9 cellular contexts compared by ENCODE assay signal in the genomic region with DNA sequence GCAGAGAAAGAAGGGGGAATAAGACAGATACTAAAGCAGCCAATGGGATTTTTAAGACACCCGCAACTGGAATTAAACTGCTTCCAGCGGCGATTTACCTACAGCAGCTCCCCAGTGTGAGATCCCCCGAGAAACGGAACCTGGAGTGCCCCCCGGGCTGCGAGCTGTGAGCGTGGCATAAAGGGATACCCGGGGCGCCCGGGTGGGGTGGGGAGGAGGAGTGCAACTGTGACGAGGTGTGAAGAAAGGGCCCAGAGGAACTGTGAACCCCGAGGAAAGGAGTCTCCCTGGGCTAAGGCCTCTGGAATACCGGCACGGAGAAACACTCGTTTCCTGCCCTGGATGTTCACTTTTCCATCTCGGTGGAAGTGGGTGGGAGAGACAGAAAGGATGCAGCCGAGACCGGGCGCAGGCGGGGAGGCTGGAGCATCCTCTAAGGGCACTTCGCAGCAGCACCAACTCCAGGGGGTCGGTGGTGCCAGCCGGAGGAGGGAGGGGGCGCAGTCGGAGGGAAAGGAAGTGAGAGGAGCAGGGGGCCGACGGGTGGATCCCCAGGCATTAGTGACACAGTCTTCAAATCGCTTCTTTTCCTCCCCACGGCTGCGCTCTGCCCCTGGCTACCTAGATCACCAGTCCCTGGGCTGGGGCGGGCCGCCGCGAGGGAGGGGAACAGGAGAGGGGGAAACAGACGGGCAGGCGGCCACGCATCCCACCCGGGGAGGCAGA. TPM values are rescaled to one million over a fixed set of nuclear protein-coding genes. Genes with fewer than 3 reads are reported as not detected.
DNase-seq lines count a peak whose midpoint lies in the region; ATAC-seq and TF ChIP-seq lines count a peak whose summit lies in the region.
"Not testable (repeated sequence)": the region's sequence is repeated elsewhere in the genome, so short reads cannot be mapped to it uniquely, and the experiment has no call there.
"Had no signal": no experiment of that assay in that cellular context is flagged by ENCODE, and none has a peak within 500 bp of the region (broad histone marks: within the 10 kb centered on the region; RNA-seq: fewer than 3 reads in every experiment).

No MANE protein-coding gene starts in this region.

- H3K4me3 ChIP-seq in Caco-2 (ENCODE audit: low read depth, low read length); mucosa of descending colon; upper lobe of right lung: not testable (repeated sequence)
- H3K4me3 ChIP-seq in coronary artery, result peak overlapping the region; percentile 94
- H3K4me3 ChIP-seq in left ventricle myocardium inferior, result peak overlapping the region; percentile 70
- H3K4me3 ChIP-seq in prostate gland, result peak overlapping the region; percentile 34 to 53

- H3K27me3 ChIP-seq in Caco-2 (replicated peaks; ENCODE audit: control insufficient read depth, insufficient read depth, low read length); prostate gland (replicated peaks; ENCODE audit: insufficient read depth): not testable (repeated sequence)
- H3K27me3 ChIP-seq in left ventricle myocardium inferior (ENCODE audit: low read depth), result peaks cover 20% of the 10 kb centered on the region
- peaks cover 20% of the 10 kb centered on the region for H3K27me3 ChIP-seq in upper lobe of right lung

- H3K27ac ChIP-seq in coronary artery (peak overlapping the region in 1 of 2 donors; percentile 84), prostate gland (peak overlapping the region; percentile 56 to 65)
- H3K27ac ChIP-seq in left ventricle myocardium inferior (replicated peaks); upper lobe of right lung: not testable (repeated sequence)

- H3K4me3 Mint-ChIP-seq in Caco-2 (ENCODE audit: unreplicated experiment), result peak overlapping the region; percentile 29
- peak overlapping the region; percentile 69 for H3K4me3 Mint-ChIP-seq in activated T-cell treated with anti-CD3 and anti-CD28 coated beads, Interleukin-2, amount 50 U/mL, for 4 hours

- not testable (repeated sequence) for H3K4me1 Mint-ChIP-seq in Caco-2 (ENCODE audit: low read depth, unreplicated experiment)
- peaks cover 11% of the 10 kb centered on the region for H3K4me1 Mint-ChIP-seq in activated T-cell treated with anti-CD3 and anti-CD28 coated beads, Interleukin-2, amount 50 U/mL, for 4 hours (ENCODE audit: low read depth)

- TF ChIP-seq CTCF in Caco-2 (IDR thresholded peaks at IDR 0.05; ENCODE audit: insufficient read depth in 1 of 2, low read depth in 1 of 2, low read length in 1 of 2, severe bottlenecking in 1 of 2, unreplicated experiment in 1 of 2); coronary artery (IDR thresholded peaks at IDR 0.05); left ventricle myocardium inferior (IDR thresholded peaks at IDR 0.05; ENCODE audit: borderline replicate concordance); mucosa of descending colon (IDR thresholded peaks at IDR 0.05); prostate gland (IDR thresholded peaks at IDR 0.05); upper lobe of right lung (IDR thresholded peaks at IDR 0.05): not testable (repeated sequence)

- H3K36me3 Mint-ChIP-seq in Caco-2 (ENCODE audit: insufficient read depth, unreplicated experiment); activated T-cell treated with anti-CD3 and anti-CD28 coated beads, Interleukin-2, amount 50 U/mL, for 4 hours (ENCODE audit: insufficient read depth): not testable (repeated sequence)

- H3K27ac Mint-ChIP-seq in Caco-2 (ENCODE audit: unreplicated experiment), result not testable (repeated sequence)

- not testable (repeated sequence) for DNase-seq in Caco-2; activated T-cell treated with anti-CD3 and anti-CD28 coated beads, Interleukin-2, amount 50 U/mL, for 4 hours; coronary artery (ENCODE audit: low spot score); left ventricle myocardium inferior; mucosa of descending colon; prostate gland (ENCODE audit: low spot score); upper lobe of right lung
- peak in 2 of 3 experiments; percentile 26 to 45 for DNase-seq in NCI-H1417 (lab: John Stamatoyannopoulos, UW)

- not testable (repeated sequence) for H3K9me3 Mint-ChIP-seq in Caco-2 (ENCODE audit: unreplicated experiment); activated T-cell treated with anti-CD3 and anti-CD28 coated beads, Interleukin-2, amount 50 U/mL, for 4 hours

- H3K27me3 Mint-ChIP-seq in Caco-2 (ENCODE audit: insufficient read depth, unreplicated experiment), result peaks cover 20% of the 10 kb centered on the region
- H3K27me3 Mint-ChIP-seq in activated T-cell treated with anti-CD3 and anti-CD28 coated beads, Interleukin-2, amount 50 U/mL, for 4 hours (ENCODE audit: low read depth), result peaks cover 19% of the 10 kb centered on the region

- H3K36me3 ChIP-seq in Caco-2 (ENCODE audit: control insufficient read depth, insufficient read depth, low read length); left ventricle myocardium inferior; mucosa of descending colon (ENCODE audit: low read depth); prostate gland; upper lobe of right lung: not testable (repeated sequence)

- 24% methylated on average over 12 of the region's 39 CpGs for WGBS in prostate gland

- CTCF ChIA-PET in Caco-2 (lab: Charles Lee), result not testable (repeated sequence)

- H3K9me3 ChIP-seq in Caco-2; left ventricle myocardium inferior (replicated peaks); mucosa of descending colon; prostate gland; upper lobe of right lung: not testable (repeated sequence)

- TF ChIP-seq POLR2A in prostate gland (IDR thresholded peaks at IDR 0.05), result not testable (repeated sequence)

- H3K4me1 ChIP-seq in Caco-2; mucosa of descending colon (ENCODE audit: low read depth); prostate gland (replicated peaks); upper lobe of right lung: not testable (repeated sequence)
- H3K4me1 ChIP-seq in left ventricle myocardium inferior, result peaks cover 14% of the 10 kb centered on the region

- BruUV-seq in Caco-2 (replicated peaks; lab: Mats Ljungman, UMichigan), result not testable (repeated sequence)

- intact Hi-C loops in Caco-2 (cut with micrococcal nuclease; ENCODE audit: unreplicated experiment); left ventricle myocardium inferior (cut with micrococcal nuclease); mucosa of descending colon (cut with DNase I, micrococcal nuclease); prostate gland (cut with DNase I); upper lobe of right lung (cut with DNase I): not testable (repeated sequence)

- POLR2A ChIA-PET in Caco-2 (lab: Charles Lee), result not testable (repeated sequence)

- not testable (repeated sequence) for ATAC-seq in activated T-cell treated with anti-CD3 and anti-CD28 coated beads, Interleukin-2, amount 50 U/mL, for 4 hours
- ATAC-seq in mucosa of descending colon (peak; percentile 8), upper lobe of right lung (peak; percentile 39)

RNA-seq across cellular contexts. Expression of a gene that starts 38.7 kb away (rescaled TPM):
- total RNA-seq in Caco-2 (2022) (0.05 and 0.19 TPM in 2 replicates), left ventricle myocardium inferior (8.0 TPM), mucosa of descending colon (10 to 100 TPM in 1 of 3 donors, 1 to 10 TPM in 2; 4.2 to 56.6 (median 5.2) TPM), prostate gland (100 to 1,000 TPM in 1 of 2 donors, 10 to 100 TPM in 1; 74.4 to 113 TPM), upper lobe of right lung (44.6 TPM)
- total RNA-seq in activated T-cell treated with anti-CD3 and anti-CD28 coated beads, Interleukin-2, amount 50 U/mL, for 4 hours, result 1 to 10 TPM; 2.1 to 2.6 (median 2.2) TPM
- total RNA-seq: PC-9 had no signal
